ENCODE assay signal across 8 cellular contexts in the genomic region with DNA sequence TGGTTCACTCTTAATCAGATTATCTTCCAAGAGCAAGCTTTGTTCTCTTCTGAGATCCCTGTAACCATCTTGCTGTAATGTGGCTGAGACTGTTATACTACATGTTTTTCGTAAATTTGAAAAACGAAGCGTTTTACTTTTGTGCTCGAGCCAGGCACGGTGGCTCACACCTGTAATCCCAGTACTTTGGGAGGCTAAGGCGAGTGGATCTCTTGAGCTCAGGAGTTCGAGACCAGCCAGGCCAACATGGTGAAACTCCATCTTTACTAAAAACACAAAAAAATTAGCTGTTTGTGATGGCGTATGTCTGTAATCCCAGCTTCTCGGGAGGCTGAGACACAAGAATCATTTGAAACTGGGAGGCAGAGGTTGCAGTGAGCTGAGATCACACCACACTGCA. TPM values are rescaled to one million over a fixed set of nuclear protein-coding genes. Genes with fewer than 3 reads are reported as not detected.
DNase-seq lines count a peak whose midpoint lies in the region; ATAC-seq, FAIRE-seq and TF ChIP-seq lines count a peak whose summit lies in the region.

No MANE protein-coding gene starts in this region.

- in situ Hi-C loops in K562 (cut with MboI), result no loop called here
- in situ Hi-C loops in transverse colon (cut with MboI; ENCODE audit: low pct_ligation_motif_present in 1 of 4, low pct_unique_long_range_greater_than_20kb in 1 of 4, low sequenced_read_pairs in 3 of 4), result no loop called here

- no peak for TF ChIP-seq POLR2A in K562 (conservative IDR thresholded peaks at IDR 0.05)
- TF ChIP-seq POLR2A in transverse colon (IDR thresholded peaks at IDR 0.05), result no peak

- H3K27me3 ChIP-seq in K562 (ENCODE audit: control insufficient read depth in 2 of 2, insufficient read depth in 2 of 2, low read length in 2 of 2) (no peaks in the 10 kb centered on the region), mononuclear cell (ENCODE audit: insufficient read depth, low read length) (no peaks in the 10 kb centered on the region), transverse colon (no peaks in the 10 kb centered on the region)

- POLR2A ChIA-PET in K562 (lab: Yijun Ruan, JAX), result interaction anchor here (0.8 to 1.3 kb wide), 2 partner anchors 11 to 49 kb away, joined by 3 to 6 read pairs; no protein-coding TSS in a partner anchor

- H3K4me1 ChIP-seq in K562 (replicated peaks in 1 of 2; ENCODE audit: control insufficient read depth in 2 of 2, insufficient read depth in 2 of 2, low read length in 2 of 2) (peaks cover 12 to 35% of the 10 kb centered on the region in 2 experiments; a peak in 4 of 5 replicates), mononuclear cell (ENCODE audit: insufficient read depth, low read length) (peaks cover 73% of the 10 kb centered on the region), transverse colon (peaks cover 34 to 89% (median 63%) of the 10 kb centered on the region in 4 donors)

- no peak overlapping the region for H3K9ac ChIP-seq in K562 (ENCODE audit: insufficient read depth in 1 of 2, low read depth in 2 of 2, low read length in 2 of 2)

- H3K9me1 ChIP-seq in K562 (ENCODE audit: control insufficient read depth, insufficient read depth, low read length), result no peaks in the 10 kb centered on the region

- TF ChIP-seq EP300 in K562 (IDR thresholded peaks at IDR 0.05; ENCODE audit: low read length), result no peak
- TF ChIP-seq EP300 in transverse colon (IDR thresholded peaks at IDR 0.05; ENCODE audit: low read depth), result no peak

- CTCF ChIA-PET in activated CD8-positive, alpha-beta memory T cell treated with anti-CD3 and anti-CD28 coated beads, Interleukin-2, amount 10 ng/mL, durations not matched to agents 7 days and 5 days (lab: Charles Lee), result interaction anchor here (0.8 to 2.5 kb wide), 11 partner anchors 9 to 166 kb away, joined by 3 to 11 read pairs (median 4); a partner anchor contains a TSS
- CTCF ChIA-PET in K562 (lab: Yijun Ruan, JAX; ENCODE audit: low intra/inter-chr PET ratio), result no interaction called here

- H2AFZ ChIP-seq in K562 (ENCODE audit: low read depth, low read length), result peak overlapping the region; percentile 57

- DNase-seq in activated CD8-positive, alpha-beta memory T cell treated with anti-CD3 and anti-CD28 coated beads, Interleukin-2, amount 10 ng/mL, durations not matched to agents 7 days and 5 days, result no peak
- DNase-seq in activated CD8-positive, alpha-beta memory T cell treated with anti-CD3 and anti-CD28 coated beads, Interleukin-2, amount 50 U/mL, for 4 hours, result no peak
- no peak for DNase-seq in K562 (ENCODE audit: extremely low read depth in 1 of 4, low spot score in 3 of 4)
- DNase-seq in transverse colon, result no peak
- no peak for DNase-seq in sciatic nerve (ENCODE audit: low spot score)
- no peak for DNase-seq in middle frontal gyrus (ENCODE audit: extremely low spot score, low spot score)

- H3K36me3 Mint-ChIP-seq in activated CD8-positive, alpha-beta memory T cell treated with anti-CD3 and anti-CD28 coated beads, Interleukin-2, amount 10 ng/mL, durations not matched to agents 7 days and 5 days, result no peaks in the 10 kb centered on the region

- WGBS in K562 (ENCODE audit: insufficient coverage, low coverage, missing lambda C conversion rate), result 83% methylated on average over 9 of the region's 9 CpGs
- 69% methylated on average over 5 to 9 of the region's 9 CpGs for WGBS in transverse colon (ENCODE audit: low coverage in 1 of 2), 2 donors

- H3K79me2 ChIP-seq in K562 (ENCODE audit: control insufficient read depth, insufficient read depth, low read length), result no peaks in the 10 kb centered on the region

- no TSS peak for BruUV-seq in K562 (replicated peaks; lab: Mats Ljungman, UMichigan)

- peak overlapping the region; percentile 62 for H3K4me3 Mint-ChIP-seq in activated CD8-positive, alpha-beta memory T cell treated with anti-CD3 and anti-CD28 coated beads, Interleukin-2, amount 10 ng/mL, durations not matched to agents 7 days and 5 days

- no peak for ATAC-seq in activated CD8-positive, alpha-beta memory T cell treated with anti-CD3 and anti-CD28 coated beads, Interleukin-2, amount 10 ng/mL, durations not matched to agents 7 days and 5 days
- ATAC-seq in K562 (no peak), sciatic nerve (no peak), HG03045 (IDR thresholded peaks at IDR 0.05; ENCODE audit: unreplicated experiment) (no peak)

- no peak for TF ChIP-seq RAD21 in K562 (CRISPR knock-in tag; conservative IDR thresholded peaks at IDR 0.05 in 1 of 2, IDR thresholded peaks at IDR 0.05 in 1 of 2)

- H4K20me1 ChIP-seq in K562 (replicated peaks; ENCODE audit: control insufficient read depth, insufficient read depth, low read length), result no peaks in the 10 kb centered on the region

- H3K27ac ChIP-seq in K562 (ENCODE audit: extremely low read depth, low read depth, low read length) (no peak overlapping the region), transverse colon (peak overlapping the region; percentile 91 to 99 (median 97))

- H3K27ac Mint-ChIP-seq in activated CD8-positive, alpha-beta memory T cell treated with anti-CD3 and anti-CD28 coated beads, Interleukin-2, amount 10 ng/mL, durations not matched to agents 7 days and 5 days, result no peak overlapping the region

- no peak for FAIRE-seq in K562 (lab: Jason Lieb, UNC)

- no peak overlapping the region; the same call in 1 of the 2 replicates for H3K4me2 ChIP-seq in K562 (ENCODE audit: insufficient read depth, low read length)

- H3K4me3 ChIP-seq in K562, result no peak overlapping the region
- peak overlapping the region; percentile 18 for H3K4me3 ChIP-seq in mononuclear cell (ENCODE audit: low read length)
- H3K4me3 ChIP-seq in transverse colon, result peak overlapping the region in 3 of 4 donors; percentile 26 to 41 (median 30)

- H3K9me3 Mint-ChIP-seq in activated CD8-positive, alpha-beta memory T cell treated with anti-CD3 and anti-CD28 coated beads, Interleukin-2, amount 10 ng/mL, durations not matched to agents 7 days and 5 days (ENCODE audit: low read depth), result no peaks in the 10 kb centered on the region

- intact Hi-C loops in K562 (cut with micrococcal nuclease) (no loop called here), transverse colon (cut with DNase I; ENCODE audit: low total_unique reads) (no loop called here), sciatic nerve (cut with DNase I) (no loop called here)

- peaks cover 52% of the 10 kb centered on the region for H3K27me3 Mint-ChIP-seq in activated CD8-positive, alpha-beta memory T cell treated with anti-CD3 and anti-CD28 coated beads, Interleukin-2, amount 10 ng/mL, durations not matched to agents 7 days and 5 days

- peaks cover 41% of the 10 kb centered on the region for H3K4me1 Mint-ChIP-seq in activated CD8-positive, alpha-beta memory T cell treated with anti-CD3 and anti-CD28 coated beads, Interleukin-2, amount 10 ng/mL, durations not matched to agents 7 days and 5 days

- no peak for TF ChIP-seq CTCF in K562 (IDR thresholded peaks at IDR 0.05 in 2 of 3, conservative IDR thresholded peaks at IDR 0.05 in 1 of 3; ENCODE audit: insufficient read depth in 2 of 3, low read depth in 1 of 3, low read length in 3 of 3)
- TF ChIP-seq CTCF in transverse colon (IDR thresholded peaks at IDR 0.05), result no peak

- no peaks in the 10 kb centered on the region for H3K36me3 ChIP-seq in K562 (ENCODE audit: control insufficient read depth, insufficient read depth, low read length)
- H3K36me3 ChIP-seq in transverse colon, result no peaks in the 10 kb centered on the region

- H3K9me3 ChIP-seq in K562 (replicated peaks; ENCODE audit: control insufficient read depth, insufficient read depth, low read depth, low read length), result no peaks in the 10 kb centered on the region
- no peaks in the 10 kb centered on the region for H3K9me3 ChIP-seq in mononuclear cell (ENCODE audit: low read depth, low read length)
- H3K9me3 ChIP-seq in transverse colon, result no peaks in the 10 kb centered on the region

RNA-seq across cellular contexts. Expression of a gene that starts 7.8 kb away (rescaled TPM):
- total RNA-seq in activated CD8-positive, alpha-beta memory T cell treated with anti-CD3 and anti-CD28 coated beads, Interleukin-2, amount 10 ng/mL, durations not matched to agents 7 days and 5 days, result not detected
- total RNA-seq in K562 (2011; cell fraction: chromatin; rRNA removed; ENCODE audit: low replicate concordance), result 3.9 and 5.6 TPM in 2 replicates
- total RNA-seq in K562 (2011; cell fraction: nucleolus; rRNA removed), result 3.2 and 5.3 TPM in 2 replicates
- total RNA-seq in K562 (2011; cell fraction: nucleoplasm; rRNA removed), result 2.2 and 2.3 TPM in 2 replicates
- total RNA-seq in K562 (2014; rRNA removed) (0.33 and 1.5 TPM in 2 replicates), K562 (2014; rRNA removed; fragmentation: Illumina TruSeq; extraction: Trizol) (0.64 and 0.65 TPM in 2 replicates), K562 (2015; rRNA removed; fragmentation: Illumina TruSeq; extraction: Trizol) (0.62 and 0.94 TPM in 2 replicates), K562 (2021) (1.0 and 2.5 TPM in 2 replicates), mononuclear cell (2.5 TPM), transverse colon (10 to 100 TPM; 20.2 to 27.3 (median 24.6) TPM), sciatic nerve (44.3 TPM)
- polyA plus RNA-seq in K562 (2011; rRNA removed) (1.7 and 2.0 TPM in 2 replicates), K562 (2014; fragmentation: Illumina TruSeq; extraction: Trizol) (1.5 and 1.7 TPM in 2 replicates), K562 (2014; fragmentation: Nextera tagmentation; extraction: Ambion mirVana) (under 1 TPM in 1 of 2 experiments, not detected in 1; 0.20 TPM), K562 (2014; rRNA removed) (2.5 and 4.1 TPM in 2 replicates)
- 1.6 and 1.8 TPM in 2 replicates for polyA plus RNA-seq in K562 (2011; cell fraction: cytosol; rRNA removed)
- 4.7 and 9.4 TPM in 2 replicates for polyA plus RNA-seq in K562 (2011; cell fraction: nucleus; rRNA removed)
- polyA plus RNA-seq in K562 (2012), result 0.42 and 2.3 TPM in 2 replicates
- polyA minus RNA-seq in K562 (2011; rRNA and poly(A)+ RNA removed), result 0.75 and 1.4 TPM in 2 replicates
- 1.5 and 2.1 TPM in 2 replicates for polyA minus RNA-seq in K562 (2011; cell fraction: cytosol; rRNA and poly(A)+ RNA removed)
- polyA minus RNA-seq in K562 (2011; cell fraction: nucleus; rRNA and poly(A)+ RNA removed), result 1.6 and 1.7 TPM in 2 replicates

RNA-seq across cellular contexts. Expression of a gene that starts 40.7 kb away (rescaled TPM):
- total RNA-seq in activated CD8-positive, alpha-beta memory T cell treated with anti-CD3 and anti-CD28 coated beads, Interleukin-2, amount 10 ng/mL, durations not matched to agents 7 days and 5 days, result 10 to 100 TPM; 33.2 to 37.6 TPM
- 10.2 and 22.1 TPM in 2 replicates for total RNA-seq in K562 (2011; cell fraction: chromatin; rRNA removed; ENCODE audit: low replicate concordance)
- 8.3 and 9.2 TPM in 2 replicates for total RNA-seq in K562 (2011; cell fraction: nucleolus; rRNA removed)
- 13.8 and 21.1 TPM in 2 replicates for total RNA-seq in K562 (2011; cell fraction: nucleoplasm; rRNA removed)
- total RNA-seq in K562 (2014; rRNA removed) (17.8 and 19.3 TPM in 2 replicates), K562 (2014; rRNA removed; fragmentation: Illumina TruSeq; extraction: Trizol) (25.9 and 26.2 TPM in 2 replicates), K562 (2015; rRNA removed; fragmentation: Illumina TruSeq; extraction: Trizol) (26.2 and 26.8 TPM in 2 replicates), K562 (2021) (24.6 and 25.7 TPM in 2 replicates), mononuclear cell (85.6 TPM), transverse colon (10 to 100 TPM; 44.0 to 65.1 (median 50.1) TPM), sciatic nerve (73.8 TPM)
- polyA plus RNA-seq in K562 (2011; rRNA removed) (18.2 and 22.1 TPM in 2 replicates), K562 (2014; fragmentation: Illumina TruSeq; extraction: Trizol) (28.3 and 33.4 TPM in 2 replicates), K562 (2014; fragmentation: Nextera tagmentation; extraction: Ambion mirVana) (1 to 10 TPM; 9.5 to 9.8 TPM), K562 (2014; rRNA removed) (12.3 and 15.5 TPM in 2 replicates)
- 14.7 and 15.8 TPM in 2 replicates for polyA plus RNA-seq in K562 (2011; cell fraction: cytosol; rRNA removed)
- 25.7 and 26.0 TPM in 2 replicates for polyA plus RNA-seq in K562 (2011; cell fraction: nucleus; rRNA removed)
- 21.9 and 25.5 TPM in 2 replicates for polyA plus RNA-seq in K562 (2012)
- polyA minus RNA-seq in K562 (2011; rRNA and poly(A)+ RNA removed), result 31.2 and 40.2 TPM in 2 replicates
- polyA minus RNA-seq in K562 (2011; cell fraction: cytosol; rRNA and poly(A)+ RNA removed), result 18.1 and 19.2 TPM in 2 replicates
- 14.0 and 18.0 TPM in 2 replicates for polyA minus RNA-seq in K562 (2011; cell fraction: nucleus; rRNA and poly(A)+ RNA removed)

RNA-seq across cellular contexts. Expression of a gene that starts 59.7 kb away (rescaled TPM):
- total RNA-seq in activated CD8-positive, alpha-beta memory T cell treated with anti-CD3 and anti-CD28 coated beads, Interleukin-2, amount 10 ng/mL, durations not matched to agents 7 days and 5 days, result 100 to 1,000 TPM; 365 to 418 TPM
- total RNA-seq in K562 (2011; cell fraction: chromatin; rRNA removed; ENCODE audit: low replicate concordance), result 786 and 1,134 TPM in 2 replicates
- total RNA-seq in K562 (2011; cell fraction: nucleolus; rRNA removed), result 478 and 544 TPM in 2 replicates
- 429 and 506 TPM in 2 replicates for total RNA-seq in K562 (2011; cell fraction: nucleoplasm; rRNA removed)
- total RNA-seq in K562 (2014; rRNA removed) (434 and 460 TPM in 2 replicates), K562 (2014; rRNA removed; fragmentation: Illumina TruSeq; extraction: Trizol) (485 and 507 TPM in 2 replicates), K562 (2015; rRNA removed; fragmentation: Illumina TruSeq; extraction: Trizol) (538 and 559 TPM in 2 replicates), K562 (2021) (384 and 442 TPM in 2 replicates), mononuclear cell (127 TPM), transverse colon (100 to 1,000 TPM; 122 to 174 (median 143) TPM), sciatic nerve (169 TPM)
- polyA plus RNA-seq in K562 (2011; rRNA removed) (318 and 470 TPM in 2 replicates), K562 (2014; fragmentation: Illumina TruSeq; extraction: Trizol) (380 and 384 TPM in 2 replicates), K562 (2014; fragmentation: Nextera tagmentation; extraction: Ambion mirVana) (10 to 100 TPM; 77.8 to 98.4 TPM), K562 (2014; rRNA removed) (425 and 475 TPM in 2 replicates)
- 194 and 299 TPM in 2 replicates for polyA plus RNA-seq in K562 (2011; cell fraction: cytosol; rRNA removed)
- 1,337 and 1,529 TPM in 2 replicates for polyA plus RNA-seq in K562 (2011; cell fraction: nucleus; rRNA removed)
- 195 and 557 TPM in 2 replicates for polyA plus RNA-seq in K562 (2012)
- polyA minus RNA-seq in K562 (2011; rRNA and poly(A)+ RNA removed), result 523 and 643 TPM in 2 replicates
- 235 and 297 TPM in 2 replicates for polyA minus RNA-seq in K562 (2011; cell fraction: cytosol; rRNA and poly(A)+ RNA removed)
- 514 and 680 TPM in 2 replicates for polyA minus RNA-seq in K562 (2011; cell fraction: nucleus; rRNA and poly(A)+ RNA removed)
